In the genomic region with DNA sequence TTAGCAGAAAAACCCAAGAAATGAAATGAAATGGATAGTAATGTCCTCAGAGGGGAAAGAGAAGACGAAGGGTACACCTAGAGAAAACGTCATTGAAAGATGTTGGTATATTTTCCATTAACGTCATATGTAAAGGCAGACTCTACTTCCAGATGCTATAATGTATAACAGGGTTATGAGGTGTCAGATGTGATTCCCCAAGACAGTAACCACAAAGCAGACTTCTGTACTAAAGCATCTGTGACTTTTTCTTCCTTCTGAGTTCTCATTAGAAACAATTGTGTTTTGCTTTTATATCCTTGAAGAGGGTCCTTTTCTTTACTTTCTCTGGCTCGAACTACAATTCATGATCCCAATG, we compare ENCODE assay signal across 22 cellular contexts. TPM values are rescaled to one million over a fixed set of nuclear protein-coding genes. Genes with fewer than 3 reads are reported as not detected.
DNase-seq lines count a peak whose midpoint lies in the region; ATAC-seq and TF ChIP-seq lines count a peak whose summit lies in the region.
"Had no signal": no experiment of that assay in that cellular context is flagged by ENCODE, and none has a peak within 500 bp of the region (broad histone marks: within the 10 kb centered on the region; RNA-seq: fewer than 3 reads in every experiment).

No MANE protein-coding gene starts in this region.

- POLR2A ChIA-PET in CD4-positive, alpha-beta T cell (lab: Charles Lee), result interaction anchor here (1.6 to 2.4 kb wide), 2 partner anchors 131 to 143 kb away, joined by 8 to 16 read pairs; partner anchors contain the start of gene CRPPA
- POLR2A ChIA-PET in RWPE1 (lab: Yijun Ruan, JAX; ENCODE audit: low non-redundant PET), result no interaction called here

- TF ChIP-seq CTCF in CD4-positive, alpha-beta T cell (IDR thresholded peaks at IDR 0.05), result no peak
- TF ChIP-seq CTCF in hepatocyte (IDR thresholded peaks at IDR 0.05; ENCODE audit: poor library complexity) (no peak), RWPE1 (conservative IDR thresholded peaks at IDR 0.05; ENCODE audit: low read depth) (no peak)

- peak overlapping the region; percentile 61 for H3K4me2 ChIP-seq in Karpas-422 (ENCODE audit: low read depth, low read length, poor library complexity, severe bottlenecking)
- H3K4me2 ChIP-seq in hepatocyte, result no peak overlapping the region

- no peaks in the 10 kb centered on the region for H3K36me3 Mint-ChIP-seq in CD4-positive, alpha-beta T cell (ENCODE audit: low read depth)

- CTCF ChIA-PET in CD4-positive, alpha-beta T cell (lab: Charles Lee), result no interaction called here
- CTCF ChIA-PET in RWPE1 (lab: Yijun Ruan, JAX), result interaction anchor here (0.7 to 1.4 kb wide), 3 partner anchors 29 to 454 kb away, joined by 3 to 4 read pairs (median 3); no protein-coding TSS in a partner anchor

- ATAC-seq in CD4-positive, alpha-beta T cell (ENCODE audit: poor library complexity), result peak; percentile 62
- ATAC-seq in GM19467 (IDR thresholded peaks at IDR 0.05; ENCODE audit: unreplicated experiment) (peak; percentile 31), GM18520 (IDR thresholded peaks at IDR 0.05; ENCODE audit: unreplicated experiment) (no peak), HG03039 (IDR thresholded peaks at IDR 0.05; ENCODE audit: unreplicated experiment) (no peak)
- ATAC-seq: esophagus mucosa had no signal

- no peak overlapping the region for H3K9ac ChIP-seq in Karpas-422 (ENCODE audit: low read length)

- H3K27me3 ChIP-seq in CD4-positive, alpha-beta T cell (ENCODE audit: control insufficient read depth, insufficient read depth, low read length), result no peaks in the 10 kb centered on the region
- H3K27me3 ChIP-seq in Karpas-422 (ENCODE audit: low read length) (no peaks in the 10 kb centered on the region), hepatocyte (no peaks in the 10 kb centered on the region)
- H3K27me3 ChIP-seq: Peyer's patch had no signal

- H3K4me1 ChIP-seq in Karpas-422 (ENCODE audit: low read length), result peaks cover 12% of the 10 kb centered on the region
- no peaks in the 10 kb centered on the region for H3K4me1 ChIP-seq in hepatocyte (ENCODE audit: insufficient read depth)

- H3K79me2 ChIP-seq in Karpas-422 (ENCODE audit: low read length), result no peaks in the 10 kb centered on the region
- H3K79me2 ChIP-seq in hepatocyte, result no peaks in the 10 kb centered on the region

- H4K20me1 ChIP-seq in Karpas-422 (ENCODE audit: insufficient read depth, low read depth, low read length), result no peaks in the 10 kb centered on the region
- H4K20me1 ChIP-seq in hepatocyte (ENCODE audit: insufficient read depth, poor library complexity, severe bottlenecking), result no peaks in the 10 kb centered on the region

- no peak for DNase-seq in CD4-positive, alpha-beta T cell
- DNase-seq in Karpas-422 (peak; percentile 37), hepatocyte (ENCODE audit: low spot score) (no peak), NCI-H128 (lab: John Stamatoyannopoulos, UW; ENCODE audit: unreplicated experiment) (no peak), RWPE1 (ENCODE audit: low spot score) (no peak)
- DNase-seq: activated T-cell treated with anti-CD3 and anti-CD28 coated beads, Interleukin-2, amount 50 U/mL, for 4 hours; aorta; DMS153; head of caudate nucleus; midbrain; Peyer's patch had no signal

- no peaks in the 10 kb centered on the region for H3K9me3 ChIP-seq in CD4-positive, alpha-beta T cell (ENCODE audit: control insufficient read depth, low read length)
- H3K9me3 ChIP-seq in Karpas-422 (ENCODE audit: low read length) (no peaks in the 10 kb centered on the region), hepatocyte (ENCODE audit: low read depth) (no peaks in the 10 kb centered on the region)
- H3K9me3 ChIP-seq: Peyer's patch had no signal

- H3K27ac ChIP-seq in CD4-positive, alpha-beta T cell (ENCODE audit: low read depth, low read length), result no peak overlapping the region
- H3K27ac ChIP-seq in Karpas-422 (ENCODE audit: low read length) (no peak overlapping the region), hepatocyte (peak overlapping the region; percentile 70), RWPE1 (no peak overlapping the region)
- H3K27ac ChIP-seq: Peyer's patch had no signal

- H3K27me3 Mint-ChIP-seq in CD4-positive, alpha-beta T cell, result peaks cover 5% of the 10 kb centered on the region

- H3K4me3 Mint-ChIP-seq in CD4-positive, alpha-beta T cell, result peak overlapping the region; percentile 84

- H3K36me3 ChIP-seq in Karpas-422 (ENCODE audit: insufficient read depth, low read length) (no peaks in the 10 kb centered on the region), hepatocyte (replicated peaks; ENCODE audit: insufficient read depth, low read depth) (no peaks in the 10 kb centered on the region)
- H3K36me3 ChIP-seq: Peyer's patch had no signal

- intact Hi-C loops in CD4-positive, alpha-beta T cell (cut with DNase I, micrococcal nuclease), result loop anchor here in 1 of 2 experiments (5.0 kb wide), 1 partner anchor 142 kb away; the partner anchor contains the start of gene CRPPA

- no peaks in the 10 kb centered on the region for H3K9me3 Mint-ChIP-seq in CD4-positive, alpha-beta T cell
- H3K9me3 Mint-ChIP-seq: activated T-cell treated with anti-CD3 and anti-CD28 coated beads, Interleukin-2, amount 50 U/mL, for 4 hours had no signal

- H3K4me3 ChIP-seq in Karpas-422 (ENCODE audit: low read length) (no peak overlapping the region), hepatocyte (no peak overlapping the region)
- H3K4me3 ChIP-seq: Peyer's patch had no signal

- WGBS in hepatocyte (ENCODE audit: low lambda C conversion rate, missing lambda C conversion rate), result 67% methylated on average over 4 of the region's 4 CpGs

- H3K4me1 Mint-ChIP-seq in CD4-positive, alpha-beta T cell (ENCODE audit: low read depth), result peaks cover 26% of the 10 kb centered on the region

- H2AFZ ChIP-seq in Karpas-422 (ENCODE audit: low read length), result peak overlapping the region; percentile 25; the same call in 1 of the 2 replicates
- H2AFZ ChIP-seq in hepatocyte, result no peak overlapping the region

- no peaks in the 10 kb centered on the region for H3K9me2 ChIP-seq in Karpas-422 (replicated peaks; ENCODE audit: insufficient read depth, low read length)
- no peaks in the 10 kb centered on the region for H3K9me2 ChIP-seq in hepatocyte (replicated peaks; ENCODE audit: insufficient read depth)

- peak overlapping the region; percentile 45 for H3K27ac Mint-ChIP-seq in CD4-positive, alpha-beta T cell

RNA-seq across cellular contexts. Expression of gene LRRC72, which starts 37.4 kb away (rescaled TPM):
- not detected for total RNA-seq in CD4-positive, alpha-beta T cell
- not detected in 2 replicates for total RNA-seq in Karpas-422 (2014; rRNA removed; shearing (Covaris generic); ENCODE audit: low replicate concordance)
- total RNA-seq in hepatocyte, result not detected in 2 replicates
- polyA plus RNA-seq in hepatocyte, result not detected in 2 replicates
- total RNA-seq: activated T-cell treated with anti-CD3 and anti-CD28 coated beads, Interleukin-2, amount 50 U/mL, for 4 hours; aorta; dermis blood vessel endothelial cell; esophagus mucosa; HT1080; kidney epithelial cell; osteocyte; Peyer's patch; urinary bladder had no signal
- polyA plus RNA-seq: aorta, BJ, small intestine, urinary bladder had no signal

Comparison
In these comparisons a context has a peak if more than half of its experiments do, and no peak if none do; other contexts are left out.
1. ATAC-seq: peak in CD4-positive, alpha-beta T cell (single experiment) and GM19467 (single experiment); none in GM18520 (single experiment) and HG03039 (single experiment).